18 cellular contexts compared by ENCODE assay signal in genomic region chr13:110028311-110028710, GRCh38.
A peak's percentile ranks its signal among the peaks of the same experiment; 100 is the strongest.
DNase-seq lines count a peak whose midpoint lies in the region; ATAC-seq and TF ChIP-seq lines count a peak whose summit lies in the region.
"Had no signal": no experiment of that assay in that cellular context is flagged by ENCODE, and none has a peak within 500 bp of the region (broad histone marks: within the 10 kb centered on the region; RNA-seq: fewer than 3 reads in every experiment).

No MANE protein-coding gene starts in this region.

- H2AFZ ChIP-seq in GM23338, result peak overlapping the region; percentile 4; the same call in 1 of the 2 replicates
- no peak overlapping the region for H2AFZ ChIP-seq in mesenchymal stem cell (ENCODE audit: low read depth, low read length)

- H3K9me2 ChIP-seq in GM23338 (ENCODE audit: insufficient read depth), result peaks cover 10% of the 10 kb centered on the region; the same call in 1 of the 2 replicates

- no peak overlapping the region for H3K4me2 ChIP-seq in GM23338
- H3K4me2 ChIP-seq in mesenchymal stem cell (ENCODE audit: low read length, poor library complexity, severe bottlenecking), result no peak overlapping the region
- H3K4me2 ChIP-seq: BLaER1 had no signal

- TF ChIP-seq CTCF in GM23338 (conservative IDR thresholded peaks at IDR 0.05; ENCODE audit: low read depth in 2 of 2) (no peak), ascending aorta (IDR thresholded peaks at IDR 0.05) (no peak), suprapubic skin (IDR thresholded peaks at IDR 0.05) (no peak)

- H3K9me3 ChIP-seq in ascending aorta, result no peaks in the 10 kb centered on the region
- H3K9me3 ChIP-seq in suprapubic skin, result no peaks in the 10 kb centered on the region
- H3K9me3 ChIP-seq in mesenchymal stem cell (ENCODE audit: control insufficient read depth, low read length), result no peaks in the 10 kb centered on the region
- H3K9me3 ChIP-seq: BE2C, Caco-2 had no signal

- no peak for TF ChIP-seq POLR2A in suprapubic skin (IDR thresholded peaks at IDR 0.05)

- no peak overlapping the region for H2BK15ac ChIP-seq in mesenchymal stem cell (ENCODE audit: low read depth, poor library complexity, severe bottlenecking)

- H3F3A ChIP-seq in GM23338 (replicated peaks; ENCODE audit: low read depth), result no peaks in the 10 kb centered on the region

- no peaks in the 10 kb centered on the region for H3K27me3 ChIP-seq in GM23338 (ENCODE audit: insufficient read depth)
- H3K27me3 ChIP-seq in ascending aorta, result no peaks in the 10 kb centered on the region
- no peaks in the 10 kb centered on the region for H3K27me3 ChIP-seq in suprapubic skin
- peaks cover 0 to 11% of the 10 kb centered on the region in 2 experiments for H3K27me3 ChIP-seq in mesenchymal stem cell (ENCODE audit: control insufficient read depth in 1 of 2, insufficient read depth in 1 of 2, low read length in 2 of 2)
- H3K27me3 ChIP-seq: BE2C, BLaER1 had no signal

- H3K79me2 ChIP-seq in GM23338 (replicated peaks; ENCODE audit: insufficient read depth), result no peaks in the 10 kb centered on the region

- no peak overlapping the region for H2BK120ac ChIP-seq in mesenchymal stem cell (ENCODE audit: low read depth, low read length)

- H3K4ac ChIP-seq in mesenchymal stem cell (ENCODE audit: low read depth in 1 of 2, low read length in 2 of 2), result no peak overlapping the region

- no peaks in the 10 kb centered on the region for H3K27me3 Mint-ChIP-seq in GM23338 (ENCODE audit: insufficient read depth, low read depth, poor library complexity)
- H3K27me3 Mint-ChIP-seq: CD4-positive, CD25-positive, alpha-beta regulatory T cell; CD8-positive, alpha-beta memory T cell had no signal

- H3K9me3 Mint-ChIP-seq in GM23338, result no peaks in the 10 kb centered on the region
- H3K9me3 Mint-ChIP-seq: CD4-positive, alpha-beta memory T cell had no signal

- H4K20me1 ChIP-seq in GM23338 (replicated peaks; ENCODE audit: insufficient read depth), result no peaks in the 10 kb centered on the region
- H4K20me1 ChIP-seq: BLaER1 had no signal

- DNase-seq in GM23338 (ENCODE audit: low spot score), result no peak
- no peak for DNase-seq in ascending aorta (ENCODE audit: low spot score in 2 of 2)
- DNase-seq in suprapubic skin (ENCODE audit: low spot score in 2 of 2), result no peak
- DNase-seq in cerebellar nuclear complex (lab: John Stamatoyannopoulos, UW), result no peak
- no peak for DNase-seq in mesenchymal stem cell
- DNase-seq: 8988T; ACHN; BE2C; C1 segment of cervical spinal cord; Caco-2; Calu3; CD4-positive, alpha-beta memory T cell; CD4-positive, CD25-positive, alpha-beta regulatory T cell; CD8-positive, alpha-beta memory T cell; DMS79 treated with DMSO at 0.1 percent for 48 hours; GF-D8 had no signal

- 70% methylated on average over 4 of the region's 4 CpGs for WGBS in suprapubic skin
- 45% methylated on average over 4 of the region's 4 CpGs for WGBS in mesenchymal stem cell

- H3K36me3 ChIP-seq in GM23338 (ENCODE audit: insufficient read depth), result no peaks in the 10 kb centered on the region
- H3K36me3 ChIP-seq in ascending aorta, result no peaks in the 10 kb centered on the region
- H3K36me3 ChIP-seq in suprapubic skin, result no peaks in the 10 kb centered on the region
- no peaks in the 10 kb centered on the region for H3K36me3 ChIP-seq in mesenchymal stem cell (ENCODE audit: control insufficient read depth in 1 of 2, insufficient read depth in 2 of 2, low read depth in 1 of 2, low read length in 2 of 2)
- H3K36me3 ChIP-seq: BE2C had no signal

- H3K18ac ChIP-seq in mesenchymal stem cell (ENCODE audit: low read depth in 1 of 2, low read length in 2 of 2), result no peak overlapping the region

- no peaks in the 10 kb centered on the region for H3K4me1 ChIP-seq in GM23338 (ENCODE audit: insufficient read depth)
- peaks cover 8 to 17% of the 10 kb centered on the region in 2 donors for H3K4me1 ChIP-seq in ascending aorta
- H3K4me1 ChIP-seq in suprapubic skin, result no peaks in the 10 kb centered on the region
- peaks cover 5% of the 10 kb centered on the region for H3K4me1 ChIP-seq in mesenchymal stem cell (ENCODE audit: control insufficient read depth, insufficient read depth, low read depth, low read length)
- H3K4me1 ChIP-seq: BE2C, Caco-2 had no signal

- H3K4me1 Mint-ChIP-seq in GM23338, result peaks cover 7% of the 10 kb centered on the region; the same call in 2 of the 3 replicates
- H3K4me1 Mint-ChIP-seq: CD14-positive monocyte; CD4-positive, alpha-beta memory T cell; CD4-positive, CD25-positive, alpha-beta regulatory T cell; CD8-positive, alpha-beta memory T cell had no signal

- intact Hi-C loops in ascending aorta (cut with DNase I), result no loop called here

- no peak overlapping the region for H3K23ac ChIP-seq in mesenchymal stem cell (ENCODE audit: low read length in 2 of 2)

- H3K27ac Mint-ChIP-seq in GM23338, result no peak overlapping the region
- H3K27ac Mint-ChIP-seq: CD14-positive monocyte; CD4-positive, alpha-beta memory T cell; CD4-positive, CD25-positive, alpha-beta regulatory T cell; CD8-positive, alpha-beta memory T cell had no signal

- no peak overlapping the region for H3K4me3 ChIP-seq in GM23338
- H3K4me3 ChIP-seq in ascending aorta, result no peak overlapping the region
- no peak overlapping the region for H3K4me3 ChIP-seq in suprapubic skin
- no peak overlapping the region for H3K4me3 ChIP-seq in mesenchymal stem cell (ENCODE audit: insufficient read depth in 1 of 2, low read depth in 1 of 2, low read length in 2 of 2)
- H3K4me3 ChIP-seq: BLaER1 had no signal

- no peak overlapping the region for H3K9ac ChIP-seq in mesenchymal stem cell (ENCODE audit: low read length)
- H3K9ac ChIP-seq: BLaER1 had no signal

- ATAC-seq in GM23338, result no peak

- H3K79me1 ChIP-seq in mesenchymal stem cell (replicated peaks; ENCODE audit: low read length, poor library complexity, severe bottlenecking), result no peaks in the 10 kb centered on the region

- H2AK5ac ChIP-seq in mesenchymal stem cell (ENCODE audit: low read length, severe bottlenecking), result no peak overlapping the region

- H3K27ac ChIP-seq in GM23338 (ENCODE audit: low read depth) (no peak overlapping the region), ascending aorta (peak overlapping the region; percentile 4 to 8), suprapubic skin (no peak overlapping the region), mesenchymal stem cell (ENCODE audit: low read length, poor library complexity, severe bottlenecking) (no peak overlapping the region)
- H3K27ac ChIP-seq: BLaER1 had no signal

- TF ChIP-seq EP300 in suprapubic skin (IDR thresholded peaks at IDR 0.05), result no peak

- no peak overlapping the region for H4K91ac ChIP-seq in mesenchymal stem cell (ENCODE audit: low read length)

- no peak overlapping the region for H2BK12ac ChIP-seq in mesenchymal stem cell (ENCODE audit: low read length in 2 of 2)

- no peak overlapping the region for H4K8ac ChIP-seq in mesenchymal stem cell (ENCODE audit: low read length)

- no peaks in the 10 kb centered on the region for H3K36me3 Mint-ChIP-seq in GM23338 (ENCODE audit: low read depth)
- H3K36me3 Mint-ChIP-seq: CD14-positive monocyte; CD4-positive, alpha-beta memory T cell; CD4-positive, CD25-positive, alpha-beta regulatory T cell; CD8-positive, alpha-beta memory T cell had no signal

- no peak overlapping the region for H2BK5ac ChIP-seq in mesenchymal stem cell (ENCODE audit: low read depth, low read length, poor library complexity, severe bottlenecking)

- no peak overlapping the region for H3K4me3 Mint-ChIP-seq in GM23338
- H3K4me3 Mint-ChIP-seq: CD14-positive monocyte; CD4-positive, alpha-beta memory T cell; CD4-positive, CD25-positive, alpha-beta regulatory T cell; CD8-positive, alpha-beta memory T cell had no signal

- no peak overlapping the region for H3K14ac ChIP-seq in mesenchymal stem cell (ENCODE audit: low read length in 2 of 2)

TF ChIP-seq in GM23338, 12 proteins besides CTCF, POLR2A, EP300 and RAD21 (continues in another document):
- TF ChIP-seq POLR2AphosphoS5 (IDR thresholded peaks at IDR 0.05; ENCODE audit: low read depth), result no peak
- TF ChIP-seq CREB1 (CRISPR knock-in tag; IDR thresholded peaks at IDR 0.05; ENCODE audit: low read depth), result no peak
- TF ChIP-seq ETS1 (IDR thresholded peaks at IDR 0.05), result no peak
- TF ChIP-seq NANOG (IDR thresholded peaks at IDR 0.05; ENCODE audit: borderline replicate concordance), result no peak
- TF ChIP-seq EZH2 (IDR thresholded peaks at IDR 0.05; ENCODE audit: low read depth, unreplicated experiment), result no peak
- no peak for TF ChIP-seq ZNF114 (CRISPR knock-in tag; IDR thresholded peaks at IDR 0.05)
- TF ChIP-seq JUNB (IDR thresholded peaks at IDR 0.05; ENCODE audit: unreplicated experiment), result no peak

Comparison
In these comparisons a context has a peak if more than half of its experiments do, and no peak if none do; other contexts are left out.
1. H3K27ac ChIP-seq: peak in ascending aorta (2 of 2); none in GM23338 (single experiment), suprapubic skin (single experiment) and mesenchymal stem cell (single experiment).